In genomic region chr13:101594936-101595335, GRCh38 we compare ENCODE assay signal across 16 cellular contexts.
"Had no signal": no experiment of that assay in that cellular context is flagged by ENCODE, and none has a peak within 500 bp of the region (broad histone marks: within the 10 kb centered on the region; RNA-seq: fewer than 3 reads in every experiment).

No MANE protein-coding gene starts in this region.

- H3K4me1 ChIP-seq: gastrocnemius medialis, heart right ventricle, stomach had no signal

- ATAC-seq: esophagus mucosa; gastrocnemius medialis; heart right ventricle; naive thymus-derived CD4-positive, alpha-beta T cell; right cardiac atrium had no signal

- H3K27ac ChIP-seq: gastrocnemius medialis, heart right ventricle, neutrophil, ovary, stomach had no signal

- H3K9me3 ChIP-seq: gastrocnemius medialis, neutrophil, ovary had no signal

- DNase-seq: effector memory CD4-positive, alpha-beta T cell; gastrocnemius medialis; heart right ventricle; hypothalamus; kidney glomerular epithelial cell; naive thymus-derived CD4-positive, alpha-beta T cell; nephron progenitor cell; ovary; right cardiac atrium; small intestine; stimulated activated CD4-positive, alpha-beta T cell treated with anti-CD3 and anti-CD28 coated beads, Interleukin-12 subunit alpha, Interleukin-12 subunit beta, amount 100 ng/mL, for 4 hours; stimulated activated naive CD4-positive, alpha-beta T cell; stomach; trophoblast cell had no signal

- H3K4me3 ChIP-seq: gastrocnemius medialis, heart right ventricle, ovary, stomach had no signal

- H3K27me3 ChIP-seq: gastrocnemius medialis, heart right ventricle, neutrophil, ovary, stomach had no signal

- H3K36me3 ChIP-seq: gastrocnemius medialis, heart right ventricle, neutrophil, ovary, stomach had no signal
